8 cellular contexts compared by ENCODE assay signal in the genomic region with DNA sequence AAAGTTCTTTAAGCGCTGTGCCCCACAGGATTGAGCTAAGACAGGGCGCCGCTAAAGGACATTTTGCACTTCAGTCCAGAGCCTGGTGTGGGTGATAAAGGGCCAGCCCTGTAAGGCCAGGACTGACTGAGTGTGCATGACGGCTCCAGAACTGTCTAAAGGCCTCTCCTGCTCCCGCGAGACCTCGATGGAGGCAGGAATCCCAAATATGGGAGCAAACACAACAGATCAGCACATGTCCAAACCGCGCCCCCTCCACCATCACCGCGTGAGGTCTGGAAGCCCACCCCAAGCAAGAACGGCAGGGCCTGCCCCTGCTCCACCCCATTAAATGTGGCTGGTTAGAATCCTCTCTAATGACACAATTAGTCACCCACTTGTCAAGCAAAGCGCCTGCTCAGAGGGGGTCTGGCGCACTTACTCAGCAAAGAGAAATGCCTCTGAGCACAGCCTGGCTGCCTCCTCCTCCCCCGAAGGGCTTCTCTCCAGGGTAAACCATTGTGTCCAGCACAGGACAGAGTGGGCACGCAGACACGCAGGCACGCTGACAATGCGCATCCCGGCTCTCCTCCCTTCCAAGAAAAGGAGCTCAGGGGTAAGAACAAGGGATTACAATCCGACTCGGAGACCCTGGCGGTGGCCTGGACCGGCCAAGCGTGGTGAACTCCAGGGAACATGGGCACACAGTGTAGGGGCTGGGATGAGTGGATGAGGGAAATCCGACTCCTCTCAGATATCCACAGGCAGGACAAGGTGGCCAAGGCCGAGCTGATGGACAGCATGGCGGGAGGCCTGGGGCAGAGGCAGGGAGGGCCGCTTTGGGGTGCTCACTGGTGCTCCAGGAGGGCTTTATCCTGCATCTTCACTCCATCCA. TPM values are rescaled to one million over a fixed set of nuclear protein-coding genes. Genes with fewer than 3 reads are reported as not detected.
DNase-seq lines count a peak whose midpoint lies in the region; ATAC-seq and TF ChIP-seq lines count a peak whose summit lies in the region.

No MANE protein-coding gene starts in this region.

- H3K4me3 Mint-ChIP-seq in natural killer cell treated with Interleukin-12 subunit alpha and Interleukin-12 subunit beta and Interleukin-15 and Interleukin-18, amount 100 ng/mL, for 72 hours, result peak overlapping the region; percentile 72

- peak; percentile 35 for DNase-seq in NCI-H345 (lab: John Stamatoyannopoulos, UW)
- DNase-seq in NCI-H345 treated with DMSO at 0.1 percent for 48 hours (lab: John Stamatoyannopoulos, UW; ENCODE audit: unreplicated experiment), result no peak
- DNase-seq in T1000 (lab: John Stamatoyannopoulos, UW), result peak; percentile 91
- peak; percentile 98 for DNase-seq in fibroblast of mammary gland (ENCODE audit: low read depth)
- peak; percentile 54 for DNase-seq in natural killer cell treated with Interleukin-12 subunit alpha and Interleukin-12 subunit beta and Interleukin-15 and Interleukin-18, amount 100 ng/mL, for 72 hours (ENCODE audit: low spot score)
- DNase-seq in NCI-H1930 (lab: John Stamatoyannopoulos, UW), result no peak

- H3K9me3 Mint-ChIP-seq in natural killer cell treated with Interleukin-12 subunit alpha and Interleukin-12 subunit beta and Interleukin-15 and Interleukin-18, amount 100 ng/mL, for 72 hours, result no peaks in the 10 kb centered on the region

- ATAC-seq in natural killer cell treated with Interleukin-12 subunit alpha and Interleukin-12 subunit beta and Interleukin-15 and Interleukin-18, amount 100 ng/mL, for 72 hours, result no peak
- ATAC-seq in GM21381 (IDR thresholded peaks at IDR 0.05; ENCODE audit: unreplicated experiment), result no peak
- ATAC-seq in HG03045 (IDR thresholded peaks at IDR 0.05; ENCODE audit: unreplicated experiment), result no peak

- peaks cover 7% of the 10 kb centered on the region for H3K36me3 Mint-ChIP-seq in natural killer cell treated with Interleukin-12 subunit alpha and Interleukin-12 subunit beta and Interleukin-15 and Interleukin-18, amount 100 ng/mL, for 72 hours

- H3K27ac Mint-ChIP-seq in natural killer cell treated with Interleukin-12 subunit alpha and Interleukin-12 subunit beta and Interleukin-15 and Interleukin-18, amount 100 ng/mL, for 72 hours, result peak overlapping the region in 1 of 2 donors; percentile 18

- H3K4me3 ChIP-seq in fibroblast of mammary gland (ENCODE audit: control insufficient read depth, low read depth, low read length), result peak overlapping the region; percentile 70

- no peaks in the 10 kb centered on the region for H3K27me3 Mint-ChIP-seq in natural killer cell treated with Interleukin-12 subunit alpha and Interleukin-12 subunit beta and Interleukin-15 and Interleukin-18, amount 100 ng/mL, for 72 hours

- TF ChIP-seq CTCF in fibroblast of mammary gland (conservative IDR thresholded peaks at IDR 0.05; ENCODE audit: control insufficient read depth, insufficient read depth, low read depth, low read length), result no peak

- H3K4me1 Mint-ChIP-seq in natural killer cell treated with Interleukin-12 subunit alpha and Interleukin-12 subunit beta and Interleukin-15 and Interleukin-18, amount 100 ng/mL, for 72 hours (ENCODE audit: low read depth in 2 of 2), result peaks cover 18 to 28% of the 10 kb centered on the region in 2 donors

RNA-seq across cellular contexts. Expression of a gene that starts 1.5 kb away (rescaled TPM):
- total RNA-seq in natural killer cell treated with Interleukin-12 subunit alpha and Interleukin-12 subunit beta and Interleukin-15 and Interleukin-18, amount 100 ng/mL, for 72 hours, result 10 to 100 TPM; 18.1 to 19.4 TPM

RNA-seq across cellular contexts. Expression of a gene that starts 17.1 kb away (rescaled TPM):
- 10 to 100 TPM; 74.3 to 97.1 TPM for total RNA-seq in natural killer cell treated with Interleukin-12 subunit alpha and Interleukin-12 subunit beta and Interleukin-15 and Interleukin-18, amount 100 ng/mL, for 72 hours

RNA-seq across cellular contexts. Expression of a gene that starts 17.3 kb away (rescaled TPM):
- 10 to 100 TPM; 26.4 to 37.0 TPM for total RNA-seq in natural killer cell treated with Interleukin-12 subunit alpha and Interleukin-12 subunit beta and Interleukin-15 and Interleukin-18, amount 100 ng/mL, for 72 hours

RNA-seq across cellular contexts. Expression of a gene that starts 27.8 kb away (rescaled TPM):
- 100 to 1,000 TPM; 373 to 571 TPM for total RNA-seq in natural killer cell treated with Interleukin-12 subunit alpha and Interleukin-12 subunit beta and Interleukin-15 and Interleukin-18, amount 100 ng/mL, for 72 hours

RNA-seq across cellular contexts. Expression of a gene that starts 28.6 kb away (rescaled TPM):
- total RNA-seq in natural killer cell treated with Interleukin-12 subunit alpha and Interleukin-12 subunit beta and Interleukin-15 and Interleukin-18, amount 100 ng/mL, for 72 hours, result 10 to 100 TPM; 18.1 to 25.5 TPM

Comparison
In these comparisons a context has a peak if more than half of its experiments do, and no peak if none do; other contexts are left out.
1. DNase-seq: peak in NCI-H345 (single experiment), T1000 (single experiment), fibroblast of mammary gland (single experiment) and natural killer cell treated with Interleukin-12 subunit alpha and Interleukin-12 subunit beta and Interleukin-15 and Interleukin-18, amount 100 ng/mL, for 72 hours (single experiment); none in NCI-H345 treated with DMSO at 0.1 percent for 48 hours (single experiment) and NCI-H1930 (0 of 2).